Comparison of ENCODE assay signal across 21 cellular contexts in genomic region chr5:78492650-78493049, GRCh38.
"Had no signal": no experiment of that assay in that cellular context is flagged by ENCODE, and none has a peak within 500 bp of the region (broad histone marks: within the 10 kb centered on the region; RNA-seq: fewer than 3 reads in every experiment).

No MANE protein-coding gene starts in this region.

- H3K4me3 Mint-ChIP-seq: naive thymus-derived CD4-positive, alpha-beta T cell; neural crest cell had no signal

- H3K4me1 ChIP-seq: foreskin keratinocyte, uterus had no signal

- ATAC-seq: foreskin keratinocyte; left lung; naive thymus-derived CD4-positive, alpha-beta T cell; right cardiac atrium; stimulated activated naive CD8-positive, alpha-beta T cell treated with anti-CD3 and anti-CD28 coated beads, Interleukin-15, Interleukin-2, amounts not matched to agents 100 U/mL and 50 U/mL, for 24 hours had no signal

- H3K27ac ChIP-seq: foreskin keratinocyte, heart right ventricle, left lung, ovary, suprapubic skin, thyroid gland, upper lobe of left lung, uterus had no signal

- H3K36me3 ChIP-seq: ovary, thyroid gland, uterus had no signal

- H3K9me3 Mint-ChIP-seq: naive thymus-derived CD4-positive, alpha-beta T cell; neural crest cell had no signal

- DNase-seq: cerebellar nuclear complex; dermis blood vessel endothelial cell; foreskin keratinocyte; heart right ventricle; hypothalamus; islet precursor cell; left lung; mesendoderm; naive thymus-derived CD4-positive, alpha-beta T cell; ovary; right cardiac atrium; small intestine; stimulated activated CD4-positive, alpha-beta T cell treated with anti-CD3 and anti-CD28 coated beads, Interleukin-12 subunit alpha, Interleukin-12 subunit beta, amount 100 ng/mL, for 4 hours; stimulated activated naive CD8-positive, alpha-beta T cell treated with anti-CD3 and anti-CD28 coated beads, Interleukin-15, Interleukin-2, amounts not matched to agents 100 U/mL and 50 U/mL, for 24 hours; thyroid gland; uterus had no signal

- H3K27me3 ChIP-seq: foreskin keratinocyte, heart right ventricle, left lung, ovary, suprapubic skin, thyroid gland, upper lobe of left lung, uterus had no signal

- FAIRE-seq: colon, small intestine had no signal

- H3K9me3 ChIP-seq: heart right ventricle, left lung, ovary, suprapubic skin, thyroid gland, upper lobe of left lung, uterus had no signal

- H3K4me3 ChIP-seq: heart right ventricle, left lung, lung, ovary, suprapubic skin, thyroid gland, upper lobe of left lung, uterus had no signal
